21 cellular contexts compared by ENCODE assay signal in genomic region chr20:41998539-41999341, GRCh38.
"Had no signal": no experiment of that assay in that cellular context is flagged by ENCODE, and none has a peak within 500 bp of the region (broad histone marks: within the 10 kb centered on the region; RNA-seq: fewer than 3 reads in every experiment).

No MANE protein-coding gene starts in this region.

- H3K4me1 ChIP-seq: gastrocnemius medialis, left lung, suprapubic skin, thyroid gland, uterus had no signal

- H3K27me3 ChIP-seq: gastrocnemius medialis, suprapubic skin, thyroid gland, uterus had no signal

- H3K9me3 Mint-ChIP-seq: type B pancreatic cell had no signal

- DNase-seq: effector memory CD4-positive, alpha-beta T cell; gastrocnemius medialis; glutamatergic neuron; immature natural killer cell; mesendoderm; naive thymus-derived CD4-positive, alpha-beta T cell; nephron progenitor cell; small intestine; stimulated activated CD4-positive, alpha-beta T cell treated with anti-CD3 and anti-CD28 coated beads, Interleukin-4, amount 100 ng/mL, for 1 hour; stimulated activated CD8-positive, alpha-beta memory T cell treated with anti-CD3 and anti-CD28 coated beads, Interleukin-4, amount 100 ng/mL, for 48 hours; stimulated activated naive CD8-positive, alpha-beta T cell treated with anti-CD3 and anti-CD28 coated beads, Interleukin-15, Interleukin-2, amounts not matched to agents 100 U/mL and 50 U/mL, for 24 hours; thyroid gland; uterus had no signal

- H3K4me3 ChIP-seq: gastrocnemius medialis, left lung, lung, suprapubic skin, thyroid gland, uterus had no signal

- FAIRE-seq: endometrium, keratinocyte, small intestine had no signal

- H3K36me3 ChIP-seq: gastrocnemius medialis, left lung, suprapubic skin, thyroid gland, uterus had no signal

- H3K27ac Mint-ChIP-seq: immature natural killer cell; naive thymus-derived CD4-positive, alpha-beta T cell; nephron progenitor cell; stimulated activated effector memory CD8-positive, alpha-beta T cell treated with anti-CD3 and anti-CD28 coated beads, Interleukin-12 subunit alpha, Interleukin-12 subunit beta, amount 100 ng/mL, for 72 hours; type B pancreatic cell had no signal

- H3K27ac ChIP-seq: gastrocnemius medialis, left lung, suprapubic skin, thyroid gland, uterus had no signal

- H3K36me3 Mint-ChIP-seq: immature natural killer cell; stimulated activated effector memory CD8-positive, alpha-beta T cell treated with anti-CD3 and anti-CD28 coated beads, Interleukin-12 subunit alpha, Interleukin-12 subunit beta, amount 100 ng/mL, for 72 hours; type B pancreatic cell had no signal

- H3K4me1 Mint-ChIP-seq: immature natural killer cell; naive thymus-derived CD4-positive, alpha-beta T cell; nephron progenitor cell; stimulated activated effector memory CD8-positive, alpha-beta T cell treated with anti-CD3 and anti-CD28 coated beads, Interleukin-12 subunit alpha, Interleukin-12 subunit beta, amount 100 ng/mL, for 72 hours had no signal

- H3K4me3 Mint-ChIP-seq: immature natural killer cell; naive thymus-derived CD4-positive, alpha-beta T cell; nephron progenitor cell; stimulated activated effector memory CD8-positive, alpha-beta T cell treated with anti-CD3 and anti-CD28 coated beads, Interleukin-12 subunit alpha, Interleukin-12 subunit beta, amount 100 ng/mL, for 72 hours; type B pancreatic cell had no signal

- ATAC-seq: esophagus mucosa; gastrocnemius medialis; left lung; naive thymus-derived CD4-positive, alpha-beta T cell; stimulated activated effector memory CD8-positive, alpha-beta T cell treated with anti-CD3 and anti-CD28 coated beads, Interleukin-12 subunit alpha, Interleukin-12 subunit beta, amount 100 ng/mL, for 72 hours; stimulated activated naive CD8-positive, alpha-beta T cell treated with anti-CD3 and anti-CD28 coated beads, Interleukin-15, Interleukin-2, amounts not matched to agents 100 U/mL and 50 U/mL, for 24 hours had no signal

- H3K9me3 ChIP-seq: gastrocnemius medialis, suprapubic skin, thyroid gland had no signal
